1 cellular context compared by ENCODE assay signal in genomic region chr17:21287703-21288449, GRCh38.
TF ChIP-seq lines count a peak whose summit lies in the region.

No MANE protein-coding gene starts in this region.

TF ChIP-seq in IMR-90, 13 proteins besides CTCF, POLR2A, EP300 and RAD21 (continued from another document):
- TF ChIP-seq NFE2L2 (IDR thresholded peaks at IDR 0.05; ENCODE audit: low read depth, low read length) (peak; percentile 75), MXI1 (IDR thresholded peaks at IDR 0.05; ENCODE audit: borderline replicate concordance, low read depth, low read length) (no peak), SMC3 (IDR thresholded peaks at IDR 0.05; ENCODE audit: low read depth, low read length) (no peak), BHLHE40 (IDR thresholded peaks at IDR 0.05; ENCODE audit: low read depth, low read length) (peak; percentile 93), RCOR1 (IDR thresholded peaks at IDR 0.05; ENCODE audit: insufficient replicate concordance, low read length) (peak; percentile 56), MAFK (IDR thresholded peaks at IDR 0.05; ENCODE audit: low read depth, low read length) (no peak)
